Comparison of ENCODE assay signal across 9 cellular contexts in genomic region chr2:232420463-232421188, GRCh38. TPM values are rescaled to one million over a fixed set of nuclear protein-coding genes. Genes with fewer than 3 reads are reported as not detected.
DNase-seq lines count a peak whose midpoint lies in the region; ATAC-seq and TF ChIP-seq lines count a peak whose summit lies in the region.
"Had no signal": no experiment of that assay in that cellular context is flagged by ENCODE, and none has a peak within 500 bp of the region (broad histone marks: within the 10 kb centered on the region; RNA-seq: fewer than 3 reads in every experiment).

No MANE protein-coding gene starts in this region.

- no peaks in the 10 kb centered on the region for H3K79me2 ChIP-seq in Karpas-422 (ENCODE audit: low read length)

- no peak for TF ChIP-seq POLR2A in heart left ventricle (IDR thresholded peaks at IDR 0.05)

- peak overlapping the region; percentile 47 for H3K4me2 ChIP-seq in skeletal muscle satellite cell (ENCODE audit: low read length)
- H3K4me2 ChIP-seq in Karpas-422 (ENCODE audit: low read depth, low read length, poor library complexity, severe bottlenecking), result no peak overlapping the region

- no peak overlapping the region for H3K9ac ChIP-seq in skeletal muscle satellite cell (ENCODE audit: low read depth, low read length)
- no peak overlapping the region for H3K9ac ChIP-seq in Karpas-422 (ENCODE audit: low read length)

- H3K27ac ChIP-seq in heart left ventricle (no peak overlapping the region), Karpas-422 (ENCODE audit: low read length) (no peak overlapping the region)
- H3K27ac ChIP-seq: thoracic aorta had no signal

- H3K36me3 ChIP-seq in heart left ventricle (no peaks in the 10 kb centered on the region), skeletal muscle satellite cell (ENCODE audit: insufficient read depth, low read length) (no peaks in the 10 kb centered on the region), Karpas-422 (ENCODE audit: insufficient read depth, low read length) (peaks cover 4% of the 10 kb centered on the region; the same call in 1 of the 2 replicates)
- H3K36me3 ChIP-seq: thoracic aorta had no signal

- H2AFZ ChIP-seq in Karpas-422 (ENCODE audit: low read length), result no peak overlapping the region

- DNase-seq in NCI-H2081 (lab: John Stamatoyannopoulos, UW) (peak; percentile 62 to 84), NCI-H2081 treated with DMSO at 0.1 percent for 48 hours (lab: John Stamatoyannopoulos, UW) (no peak), heart left ventricle (no peak), AML-193 (lab: John Stamatoyannopoulos, UW) (no peak), Karpas-422 (no peak)

- TF ChIP-seq CTCF in heart left ventricle (IDR thresholded peaks at IDR 0.05), result no peak

- intact Hi-C loops in heart left ventricle (cut with DNase I), result no loop called here

- peaks cover 0 to 11% (median 0%) of the 10 kb centered on the region in 12 donors for H3K9me3 ChIP-seq in heart left ventricle
- peaks cover 7% of the 10 kb centered on the region for H3K9me3 ChIP-seq in skeletal muscle satellite cell (replicated peaks; ENCODE audit: low read length)
- H3K9me3 ChIP-seq in Karpas-422 (ENCODE audit: low read length), result no peaks in the 10 kb centered on the region
- H3K9me3 ChIP-seq: thoracic aorta had no signal

- no peaks in the 10 kb centered on the region for H4K20me1 ChIP-seq in Karpas-422 (ENCODE audit: insufficient read depth, low read depth, low read length)

- peak overlapping the region in 8 of 12 donors; percentile 7 to 37 (median 16) for H3K4me3 ChIP-seq in heart left ventricle
- no peak overlapping the region for H3K4me3 ChIP-seq in skeletal muscle satellite cell (ENCODE audit: low read length)
- no peak overlapping the region for H3K4me3 ChIP-seq in Karpas-422 (ENCODE audit: low read length)
- H3K4me3 ChIP-seq: thoracic aorta had no signal

- peaks cover 33 to 89% (median 56%) of the 10 kb centered on the region in 9 donors for H3K27me3 ChIP-seq in heart left ventricle
- peaks cover 88% of the 10 kb centered on the region for H3K27me3 ChIP-seq in skeletal muscle satellite cell (ENCODE audit: control insufficient read depth, insufficient read depth, low read length)
- no peaks in the 10 kb centered on the region; the same call in 1 of the 2 replicates for H3K27me3 ChIP-seq in Karpas-422 (ENCODE audit: low read length)

- H3K4me1 ChIP-seq in heart left ventricle (peaks cover 0 to 27% (median 8%) of the 10 kb centered on the region in 12 donors), skeletal muscle satellite cell (ENCODE audit: control insufficient read depth, insufficient read depth, low read length) (no peaks in the 10 kb centered on the region), Karpas-422 (ENCODE audit: low read length) (peaks cover 22% of the 10 kb centered on the region)

- no peaks in the 10 kb centered on the region for H3K9me2 ChIP-seq in Karpas-422 (replicated peaks; ENCODE audit: insufficient read depth, low read length)

- WGBS in heart left ventricle, 4 donors, result 1 to 2% (median 1%) methylated on average over 24 to 79 of the region's 79 CpGs

- ATAC-seq in SK-N-SH treated with all-trans-retinoic acid at 6 μM for 48 hours, result peak; percentile 36
- peak in 1 of 4 donors; percentile 29 for ATAC-seq in heart left ventricle
- ATAC-seq in HG03196 (IDR thresholded peaks at IDR 0.05; ENCODE audit: unreplicated experiment), result no peak

TF ChIP-seq in SK-N-SH treated with all-trans-retinoic acid at 6 μM for 48 hours, 23 proteins besides CTCF, POLR2A, EP300 and RAD21:
- TF ChIP-seq TCF4 (CRISPR knock-in tag; IDR thresholded peaks at IDR 0.05; ENCODE audit: borderline replicate concordance) (no peak), CSRNP3 (CRISPR knock-in tag; IDR thresholded peaks at IDR 0.05) (no peak), ARNTL (CRISPR knock-in tag; IDR thresholded peaks at IDR 0.05; ENCODE audit: borderline replicate concordance, low read depth) (no peak), TOX (CRISPR knock-in tag; IDR thresholded peaks at IDR 0.05; ENCODE audit: borderline replicate concordance) (no peak), GLIS3 (CRISPR knock-in tag; IDR thresholded peaks at IDR 0.05) (no peak), SNAI2 (CRISPR knock-in tag; IDR thresholded peaks at IDR 0.05) (no peak), ZNF8 (CRISPR knock-in tag; IDR thresholded peaks at IDR 0.05) (no peak), RARB (CRISPR knock-in tag; IDR thresholded peaks at IDR 0.05) (no peak), CREB5 (CRISPR knock-in tag; IDR thresholded peaks at IDR 0.05; ENCODE audit: low read depth) (no peak), TSHZ2 (CRISPR knock-in tag; IDR thresholded peaks at IDR 0.05) (no peak), OSR1 (CRISPR knock-in tag; IDR thresholded peaks at IDR 0.05) (no peak), ESRRG (CRISPR knock-in tag; IDR thresholded peaks at IDR 0.05) (no peak), BACH2 (CRISPR knock-in tag; IDR thresholded peaks at IDR 0.05; ENCODE audit: borderline replicate concordance) (no peak), ISL1 (CRISPR knock-in tag; IDR thresholded peaks at IDR 0.05) (no peak)

RNA-seq across cellular contexts. Expression of gene ALPG, which starts 14.0 kb away (rescaled TPM):
- total RNA-seq in heart left ventricle, result not detected
- not detected for polyA plus RNA-seq in heart left ventricle
- not detected in 2 replicates for total RNA-seq in skeletal muscle satellite cell (2012; rRNA removed)
- total RNA-seq in Karpas-422 (2014; rRNA removed; shearing (Covaris generic); ENCODE audit: low replicate concordance), result not detected in 2 replicates
- total RNA-seq: thoracic aorta had no signal

RNA-seq across cellular contexts. Expression of gene ALPI, which starts 35.3 kb away (rescaled TPM):
- not detected for total RNA-seq in heart left ventricle
- polyA plus RNA-seq in heart left ventricle, result not detected
- total RNA-seq in skeletal muscle satellite cell (2012; rRNA removed), result not detected in 2 replicates
- not detected in 2 replicates for total RNA-seq in Karpas-422 (2014; rRNA removed; shearing (Covaris generic); ENCODE audit: low replicate concordance)
- total RNA-seq: thoracic aorta had no signal

RNA-seq across cellular contexts. Expression of gene ALPP, which starts 42.1 kb away (rescaled TPM):
- not detected for total RNA-seq in heart left ventricle
- polyA plus RNA-seq in heart left ventricle, result not detected
- not detected in 2 replicates for total RNA-seq in skeletal muscle satellite cell (2012; rRNA removed)
- total RNA-seq in Karpas-422 (2014; rRNA removed; shearing (Covaris generic); ENCODE audit: low replicate concordance), result not detected in 2 replicates
- total RNA-seq: thoracic aorta had no signal

Comparison
In these comparisons a context has a peak if more than half of its experiments do, and no peak if none do; other contexts are left out.
1. DNase-seq: peak in NCI-H2081 (2 of 2); none in NCI-H2081 treated with DMSO at 0.1 percent for 48 hours (single experiment), heart left ventricle (0 of 5), AML-193 (0 of 2) and Karpas-422 (single experiment).
2. H3K4me3 ChIP-seq: peak in heart left ventricle (8 of 12); none in skeletal muscle satellite cell (single experiment) and Karpas-422 (single experiment).